Comparison of ENCODE assay signal across 8 cellular contexts in genomic region chr11:65382804-65383368, GRCh38. TPM values are rescaled to one million over a fixed set of nuclear protein-coding genes. Genes with fewer than 3 reads are reported as not detected.
DNase-seq lines count a peak whose midpoint lies in the region; ATAC-seq lines count a peak whose summit lies in the region.

No MANE protein-coding gene starts in this region.

- POLR2A ChIA-PET in activated CD4-positive, alpha-beta T cell treated with anti-CD3 and anti-CD28 coated beads, Interleukin-2, amount 10 ng/mL, durations not matched to agents 7 days and 5 days (lab: Charles Lee), result interaction anchor here (1.1 to 1.4 kb wide), 2 partner anchors 116 to 123 kb away, joined by 3 to 6 read pairs; partner anchors contain the start of gene MALAT1
- POLR2A ChIA-PET in activated CD4-positive, alpha-beta memory T cell treated with anti-CD3 and anti-CD28 coated beads, Interleukin-2, amount 10 ng/mL, durations not matched to agents 7 days and 5 days (lab: Charles Lee), result interaction anchor here (1.1 to 21.7 kb wide), 8 partner anchors 9 to 248 kb away, joined by 3 to 501 read pairs (median 5); partner anchors contain the start of genes MALAT1 and NEAT1

- peak overlapping the region; percentile 100 for H3K27ac ChIP-seq in substantia nigra (ENCODE audit: low read depth, low read length, poor library complexity, severe bottlenecking)

- no peak for ATAC-seq in HG03135 (IDR thresholded peaks at IDR 0.05; ENCODE audit: unreplicated experiment)

- H3K36me3 Mint-ChIP-seq in activated CD4-positive, alpha-beta T cell treated with anti-CD3 and anti-CD28 coated beads, Interleukin-2, amount 10 ng/mL, durations not matched to agents 7 days and 5 days (ENCODE audit: low read depth), result peaks cover 4% of the 10 kb centered on the region
- H3K36me3 Mint-ChIP-seq in activated CD4-positive, alpha-beta memory T cell treated with anti-CD3 and anti-CD28 coated beads, Interleukin-2, amount 10 ng/mL, durations not matched to agents 7 days and 5 days (ENCODE audit: low read depth), result peaks cover 3% of the 10 kb centered on the region
- no peaks in the 10 kb centered on the region for H3K36me3 Mint-ChIP-seq in immature natural killer cell

- DNase-seq in activated CD4-positive, alpha-beta T cell treated with anti-CD3 and anti-CD28 coated beads, Interleukin-2, amount 10 ng/mL, durations not matched to agents 7 days and 5 days, result no peak
- DNase-seq in activated CD4-positive, alpha-beta T cell treated with anti-CD3 and anti-CD28 coated beads for 4 hours, result no peak
- no peak for DNase-seq in activated CD4-positive, alpha-beta memory T cell treated with anti-CD3 and anti-CD28 coated beads, Interleukin-2, amount 10 ng/mL, durations not matched to agents 7 days and 5 days
- no peak for DNase-seq in immature natural killer cell
- peak in 1 of 49 donors; percentile 89 for DNase-seq in substantia nigra (lab: John Stamatoyannopoulos, UW)
- DNase-seq in activated effector memory CD4-positive, alpha-beta T cell treated with Interleukin-2 at 50 U/mL for 16 hours, result no peak
- no peak for DNase-seq in NCI-H446 (lab: John Stamatoyannopoulos, UW)

- peak overlapping the region; percentile 79 for H3K4me3 Mint-ChIP-seq in activated CD4-positive, alpha-beta T cell treated with anti-CD3 and anti-CD28 coated beads, Interleukin-2, amount 10 ng/mL, durations not matched to agents 7 days and 5 days
- H3K4me3 Mint-ChIP-seq in activated CD4-positive, alpha-beta memory T cell treated with anti-CD3 and anti-CD28 coated beads, Interleukin-2, amount 10 ng/mL, durations not matched to agents 7 days and 5 days, result peak overlapping the region; percentile 81
- peak overlapping the region; percentile 86 to 93 (median 92) for H3K4me3 Mint-ChIP-seq in immature natural killer cell

- H3K4me1 Mint-ChIP-seq in activated CD4-positive, alpha-beta T cell treated with anti-CD3 and anti-CD28 coated beads, Interleukin-2, amount 10 ng/mL, durations not matched to agents 7 days and 5 days, result peaks cover 61% of the 10 kb centered on the region
- peaks cover 66% of the 10 kb centered on the region for H3K4me1 Mint-ChIP-seq in activated CD4-positive, alpha-beta memory T cell treated with anti-CD3 and anti-CD28 coated beads, Interleukin-2, amount 10 ng/mL, durations not matched to agents 7 days and 5 days
- H3K4me1 Mint-ChIP-seq in immature natural killer cell, result peaks cover 52 to 60% of the 10 kb centered on the region in 2 donors

- H3K9me3 Mint-ChIP-seq in activated CD4-positive, alpha-beta T cell treated with anti-CD3 and anti-CD28 coated beads, Interleukin-2, amount 10 ng/mL, durations not matched to agents 7 days and 5 days, result no peaks in the 10 kb centered on the region
- H3K9me3 Mint-ChIP-seq in activated CD4-positive, alpha-beta memory T cell treated with anti-CD3 and anti-CD28 coated beads, Interleukin-2, amount 10 ng/mL, durations not matched to agents 7 days and 5 days, result no peaks in the 10 kb centered on the region
- no peaks in the 10 kb centered on the region for H3K9me3 Mint-ChIP-seq in immature natural killer cell

- CTCF ChIA-PET in activated CD4-positive, alpha-beta T cell treated with anti-CD3 and anti-CD28 coated beads, Interleukin-2, amount 10 ng/mL, durations not matched to agents 7 days and 5 days (lab: Charles Lee), result interaction anchor here (1.5 to 3.1 kb wide), 2 partner anchors 33 to 38 kb away, joined by 3 to 14 read pairs; no protein-coding TSS in a partner anchor
- CTCF ChIA-PET in activated CD4-positive, alpha-beta memory T cell treated with anti-CD3 and anti-CD28 coated beads, Interleukin-2, amount 10 ng/mL, durations not matched to agents 7 days and 5 days (lab: Charles Lee), result interaction anchor here (0.9 to 3.7 kb wide), 6 partner anchors 33 to 169 kb away, joined by 3 to 12 read pairs (median 4); partner anchors contain the start of gene MALAT1

- no peaks in the 10 kb centered on the region for H3K27me3 Mint-ChIP-seq in activated CD4-positive, alpha-beta T cell treated with anti-CD3 and anti-CD28 coated beads, Interleukin-2, amount 10 ng/mL, durations not matched to agents 7 days and 5 days
- H3K27me3 Mint-ChIP-seq in activated CD4-positive, alpha-beta memory T cell treated with anti-CD3 and anti-CD28 coated beads, Interleukin-2, amount 10 ng/mL, durations not matched to agents 7 days and 5 days, result no peaks in the 10 kb centered on the region
- H3K27me3 Mint-ChIP-seq in immature natural killer cell (ENCODE audit: low read depth in 3 of 3), result peaks cover 3 to 31% (median 4%) of the 10 kb centered on the region in 3 donors

- peak overlapping the region; percentile 98 for H3K27ac Mint-ChIP-seq in activated CD4-positive, alpha-beta T cell treated with anti-CD3 and anti-CD28 coated beads, Interleukin-2, amount 10 ng/mL, durations not matched to agents 7 days and 5 days
- peak overlapping the region; percentile 99 for H3K27ac Mint-ChIP-seq in activated CD4-positive, alpha-beta memory T cell treated with anti-CD3 and anti-CD28 coated beads, Interleukin-2, amount 10 ng/mL, durations not matched to agents 7 days and 5 days
- H3K27ac Mint-ChIP-seq in immature natural killer cell, result peak overlapping the region; percentile 99 to 100 (median 100)

RNA-seq across cellular contexts. Expression of gene SLC25A45, which starts 0.4 kb away (rescaled TPM):
- 10 to 100 TPM; 40.9 TPM for total RNA-seq in activated CD4-positive, alpha-beta T cell treated with anti-CD3 and anti-CD28 coated beads, Interleukin-2, amount 10 ng/mL, durations not matched to agents 7 days and 5 days
- total RNA-seq in activated CD4-positive, alpha-beta memory T cell treated with anti-CD3 and anti-CD28 coated beads, Interleukin-2, amount 10 ng/mL, durations not matched to agents 7 days and 5 days, result 10 to 100 TPM; 19.4 to 19.8 TPM
- 10 to 100 TPM in 2 of 3 donors, 1 to 10 TPM in 1; 4.5 to 16.0 (median 10.3) TPM for polyA plus RNA-seq in immature natural killer cell

RNA-seq across cellular contexts. Expression of gene FRMD8, which starts 3.6 kb away (rescaled TPM):
- 10 to 100 TPM; 49.5 to 52.1 TPM for total RNA-seq in activated CD4-positive, alpha-beta T cell treated with anti-CD3 and anti-CD28 coated beads, Interleukin-2, amount 10 ng/mL, durations not matched to agents 7 days and 5 days
- 10 to 100 TPM; 53.9 to 61.3 TPM for total RNA-seq in activated CD4-positive, alpha-beta memory T cell treated with anti-CD3 and anti-CD28 coated beads, Interleukin-2, amount 10 ng/mL, durations not matched to agents 7 days and 5 days
- 10 to 100 TPM; 62.8 to 73.5 (median 63.4) TPM for polyA plus RNA-seq in immature natural killer cell

RNA-seq across cellular contexts. Expression of gene TIGD3, which starts 28.3 kb away (rescaled TPM):
- under 1 TPM; 0.42 to 0.79 TPM for total RNA-seq in activated CD4-positive, alpha-beta T cell treated with anti-CD3 and anti-CD28 coated beads, Interleukin-2, amount 10 ng/mL, durations not matched to agents 7 days and 5 days
- under 1 TPM; 0.58 to 0.88 TPM for total RNA-seq in activated CD4-positive, alpha-beta memory T cell treated with anti-CD3 and anti-CD28 coated beads, Interleukin-2, amount 10 ng/mL, durations not matched to agents 7 days and 5 days
- polyA plus RNA-seq in immature natural killer cell, result 1 to 10 TPM in 1 of 3 donors, under 1 TPM in 2; 0.90 to 1.2 (median 0.90) TPM

RNA-seq across cellular contexts. Expression of gene NEAT1, which starts 39.7 kb away (rescaled TPM):
- 100 to 1,000 TPM; 463 to 610 TPM for total RNA-seq in activated CD4-positive, alpha-beta T cell treated with anti-CD3 and anti-CD28 coated beads, Interleukin-2, amount 10 ng/mL, durations not matched to agents 7 days and 5 days
- total RNA-seq in activated CD4-positive, alpha-beta memory T cell treated with anti-CD3 and anti-CD28 coated beads, Interleukin-2, amount 10 ng/mL, durations not matched to agents 7 days and 5 days, result 1,000 to 10,000 TPM; 1,222 to 1,245 TPM
- 1 to 10 TPM in 2 of 3 donors, under 1 TPM in 1; 0.26 to 5.9 (median 1.4) TPM for polyA plus RNA-seq in immature natural killer cell

RNA-seq across cellular contexts. Expression of gene DPF2, which starts 49.2 kb away (rescaled TPM):
- 10 to 100 TPM; 61.1 to 75.6 TPM for total RNA-seq in activated CD4-positive, alpha-beta T cell treated with anti-CD3 and anti-CD28 coated beads, Interleukin-2, amount 10 ng/mL, durations not matched to agents 7 days and 5 days
- total RNA-seq in activated CD4-positive, alpha-beta memory T cell treated with anti-CD3 and anti-CD28 coated beads, Interleukin-2, amount 10 ng/mL, durations not matched to agents 7 days and 5 days, result 10 to 100 TPM; 80.7 to 82.0 TPM
- polyA plus RNA-seq in immature natural killer cell, result 10 to 100 TPM; 44.9 to 63.5 (median 53.9) TPM
